In the genomic region with DNA sequence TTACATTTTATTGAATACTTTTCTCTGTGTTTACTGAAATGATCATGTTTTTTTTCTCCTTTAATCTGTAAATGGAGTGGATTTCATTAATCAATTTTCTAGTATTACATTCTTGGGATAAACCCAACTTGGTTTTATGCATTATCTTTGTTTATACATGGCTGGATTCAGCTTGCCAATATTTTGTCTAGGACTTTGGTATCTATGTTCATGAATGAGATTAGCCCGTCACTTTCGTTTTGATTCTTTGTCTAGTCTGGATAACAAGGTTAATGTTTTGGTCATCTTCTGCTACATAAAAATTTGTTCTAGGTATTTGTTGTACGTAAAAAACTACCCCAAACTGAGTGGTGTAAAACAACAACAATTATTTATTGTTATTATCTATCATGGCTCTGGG, we compare ENCODE assay signal across 21 cellular contexts.
A peak's percentile ranks its signal among the peaks of the same experiment; 100 is the strongest.
DNase-seq lines count a peak whose midpoint lies in the region; ATAC-seq, FAIRE-seq and TF ChIP-seq lines count a peak whose summit lies in the region.
"Had no signal": no experiment of that assay in that cellular context is flagged by ENCODE, and none has a peak within 500 bp of the region (broad histone marks: within the 10 kb centered on the region; RNA-seq: fewer than 3 reads in every experiment).

No MANE protein-coding gene starts in this region.

- no peak for FAIRE-seq in HepG2 (lab: Jason Lieb, UNC)
- peak; percentile 59 for FAIRE-seq in K562 (lab: Jason Lieb, UNC)
- FAIRE-seq: A204.1, G401.6, GM12891, GM19239 had no signal

- H3K9me3 ChIP-seq in liver (ENCODE audit: control insufficient read depth in 4 of 4, low read length in 3 of 4) (no peaks in the 10 kb centered on the region), HepG2 (ENCODE audit: low read length) (no peaks in the 10 kb centered on the region), K562 (replicated peaks; ENCODE audit: control insufficient read depth, insufficient read depth, low read depth, low read length) (no peaks in the 10 kb centered on the region), right lobe of liver (no peaks in the 10 kb centered on the region)
- H3K9me3 ChIP-seq: BE2C, BLaER1 had no signal

- H3K79me2 ChIP-seq in HepG2 (ENCODE audit: insufficient read depth, low read length) (no peaks in the 10 kb centered on the region), K562 (ENCODE audit: control insufficient read depth, insufficient read depth, low read length) (no peaks in the 10 kb centered on the region)

- TF ChIP-seq EP300 in HepG2 (IDR thresholded peaks at IDR 0.05; ENCODE audit: low read depth in 2 of 2, low read length in 2 of 2): no peak
- no peak for TF ChIP-seq EP300 in HepG2 (CRISPR knock-in tag; IDR thresholded peaks at IDR 0.05; ENCODE audit: borderline replicate concordance)
- no peak for TF ChIP-seq EP300 in K562 (IDR thresholded peaks at IDR 0.05; ENCODE audit: low read length)

- H3K27me3 ChIP-seq in liver (ENCODE audit: control insufficient read depth in 4 of 4, insufficient read depth in 4 of 4, low read length in 3 of 4): no peaks in the 10 kb centered on the region
- no peaks in the 10 kb centered on the region for H3K27me3 ChIP-seq in HepG2 (ENCODE audit: control insufficient read depth in 1 of 2, insufficient read depth in 2 of 2, low read length in 2 of 2)
- H3K27me3 ChIP-seq in K562 (ENCODE audit: control insufficient read depth in 2 of 2, insufficient read depth in 2 of 2, low read length in 2 of 2): no peaks in the 10 kb centered on the region
- no peaks in the 10 kb centered on the region for H3K27me3 ChIP-seq in right lobe of liver
- H3K27me3 ChIP-seq: BE2C, BLaER1 had no signal

- H3K4me1 ChIP-seq in liver (ENCODE audit: control insufficient read depth in 4 of 4, insufficient read depth in 4 of 4, low read length in 3 of 4) (peaks cover 0 to 11% (median 2%) of the 10 kb centered on the region in 4 donors), HepG2 (ENCODE audit: insufficient read depth, low read length) (no peaks in the 10 kb centered on the region), K562 (replicated peaks in 1 of 2; ENCODE audit: control insufficient read depth in 2 of 2, insufficient read depth in 2 of 2, low read length in 2 of 2) (no peaks in the 10 kb centered on the region), right lobe of liver (peaks cover 0 to 9% (median 0%) of the 10 kb centered on the region in 4 donors)
- H3K4me1 ChIP-seq: BE2C, BLaER1 had no signal

- BruUV-seq in HepG2 (replicated peaks; lab: Mats Ljungman, UMichigan) (no TSS peak), K562 (replicated peaks; lab: Mats Ljungman, UMichigan) (no TSS peak)

- H3K4me3 ChIP-seq in liver (ENCODE audit: low read depth in 1 of 3, low read length in 3 of 3) (no peak overlapping the region), HepG2 (replicated peaks in 1 of 3; ENCODE audit: insufficient read depth in 1 of 3, low read depth in 2 of 3, low read length in 3 of 3) (no peak overlapping the region), K562 (no peak overlapping the region), right lobe of liver (no peak overlapping the region)
- H3K4me3 ChIP-seq: BLaER1 had no signal

- H3K36me3 ChIP-seq in liver (ENCODE audit: control insufficient read depth in 4 of 4, insufficient read depth in 3 of 4, low read depth in 1 of 4, low read length in 3 of 4) (no peaks in the 10 kb centered on the region), HepG2 (replicated peaks in 1 of 2; ENCODE audit: control insufficient read depth in 1 of 2, insufficient read depth in 2 of 2, low read length in 2 of 2) (no peaks in the 10 kb centered on the region), K562 (ENCODE audit: control insufficient read depth, insufficient read depth, low read length) (no peaks in the 10 kb centered on the region), right lobe of liver (no peaks in the 10 kb centered on the region)
- H3K36me3 ChIP-seq: BE2C, BLaER1 had no signal

- H2AFZ ChIP-seq in HepG2 (ENCODE audit: low read length) (no peak overlapping the region), K562 (ENCODE audit: low read depth, low read length) (no peak overlapping the region)

- no peak overlapping the region for H3K27ac ChIP-seq in liver (ENCODE audit: low read depth in 1 of 2, low read length in 2 of 2)
- H3K27ac ChIP-seq in HepG2 (ENCODE audit: extremely low read length, insufficient read depth, low read length): no peak overlapping the region
- no peak overlapping the region for H3K27ac ChIP-seq in K562 (ENCODE audit: extremely low read depth, low read depth, low read length)
- H3K27ac ChIP-seq in right lobe of liver: peak overlapping the region in 1 of 3 donors; percentile 17
- H3K27ac ChIP-seq: BLaER1 had no signal

- DNase-seq in HepG2 (ENCODE audit: low spot score) (no peak), K562 (ENCODE audit: extremely low read depth in 1 of 4, low spot score in 3 of 4) (no peak), right lobe of liver (no peak), NCI-H1105 (lab: John Stamatoyannopoulos, UW) (no peak), NCI-H146 treated with DMSO at 0.1 percent for 48 hours (lab: John Stamatoyannopoulos, UW; ENCODE audit: unreplicated experiment) (no peak)
- DNase-seq: 8988T; ACHN; BE2C; C1 segment of cervical spinal cord; CD4-positive, alpha-beta memory T cell; CD4-positive, CD25-positive, alpha-beta regulatory T cell; CD8-positive, alpha-beta memory T cell; COR-L47; DMS79 treated with DMSO at 0.1 percent for 48 hours; GF-D8 had no signal

- no peak for TF ChIP-seq CTCF in liver (IDR thresholded peaks at IDR 0.05; ENCODE audit: low read depth, low read length, missing input control)
- TF ChIP-seq CTCF in HepG2 (CRISPR knock-in tag; IDR thresholded peaks at IDR 0.05): no peak
- no peak for TF ChIP-seq CTCF in K562 (IDR thresholded peaks at IDR 0.05 in 2 of 3, conservative IDR thresholded peaks at IDR 0.05 in 1 of 3; ENCODE audit: insufficient read depth in 2 of 3, low read depth in 1 of 3, low read length in 3 of 3)
- no peak for TF ChIP-seq CTCF in right lobe of liver (IDR thresholded peaks at IDR 0.05)

- CTCF ChIA-PET in HepG2 (lab: Yijun Ruan, JAX; ENCODE audit: low intra/inter-chr PET ratio, low total read pairs): no interaction called here
- CTCF ChIA-PET in K562 (lab: Yijun Ruan, JAX; ENCODE audit: low intra/inter-chr PET ratio): no interaction called here

- H3K9me1 ChIP-seq in K562 (ENCODE audit: control insufficient read depth, insufficient read depth, low read length): no peaks in the 10 kb centered on the region

- ATAC-seq in HepG2 (no peak), K562 (no peak), right lobe of liver (peak; percentile 52 to 73 (median 68))

- H3K9ac ChIP-seq in liver (ENCODE audit: low read depth in 1 of 2, low read length in 2 of 2) (no peak overlapping the region), HepG2 (ENCODE audit: insufficient read depth, low read depth, low read length) (no peak overlapping the region), K562 (ENCODE audit: insufficient read depth in 1 of 2, low read depth in 2 of 2, low read length in 2 of 2) (no peak overlapping the region)
- H3K9ac ChIP-seq: BLaER1 had no signal

- TF ChIP-seq POLR2A in HepG2 (IDR thresholded peaks at IDR 0.05; ENCODE audit: insufficient read depth in 1 of 2, low read depth in 2 of 2, low read length in 2 of 2) (no peak), K562 (conservative IDR thresholded peaks at IDR 0.05) (no peak), right lobe of liver (IDR thresholded peaks at IDR 0.05) (no peak)

- POLR2A ChIA-PET in HepG2 (lab: Yijun Ruan, JAX) (no interaction called here), K562 (lab: Yijun Ruan, JAX) (no interaction called here)

- in situ Hi-C loops in HepG2 (cut with HindIII; ENCODE audit: extremely low pct_ligation_motif_present, low pct_unique_long_range_greater_than_20kb) (no loop called here), K562 (cut with MboI) (no loop called here)

- H4K20me1 ChIP-seq in HepG2 (ENCODE audit: insufficient read depth, low read length) (no peaks in the 10 kb centered on the region), K562 (replicated peaks; ENCODE audit: control insufficient read depth, insufficient read depth, low read length) (no peaks in the 10 kb centered on the region)
- H4K20me1 ChIP-seq: BLaER1 had no signal

- 23% methylated on average over 3 of the region's 3 CpGs for WGBS in liver
- 20% methylated on average over 3 of the region's 3 CpGs for WGBS in HepG2 (ENCODE audit: low lambda C conversion rate)
- 9% methylated on average over 3 of the region's 3 CpGs for WGBS in K562 (ENCODE audit: insufficient coverage, low coverage, missing lambda C conversion rate)
- 25% methylated on average over 3 of the region's 3 CpGs for WGBS in right lobe of liver (ENCODE audit: insufficient coverage, low coverage, low lambda C conversion rate, missing lambda C conversion rate)

- TF ChIP-seq RAD21 in liver (IDR thresholded peaks at IDR 0.05): no peak
- no peak for TF ChIP-seq RAD21 in HepG2 (CRISPR knock-in tag; IDR thresholded peaks at IDR 0.05)
- no peak for TF ChIP-seq RAD21 in K562 (CRISPR knock-in tag; conservative IDR thresholded peaks at IDR 0.05 in 1 of 2, IDR thresholded peaks at IDR 0.05 in 1 of 2)

- intact Hi-C loops in HepG2 (cut with micrococcal nuclease; ENCODE audit: unreplicated experiment): no loop called here
- intact Hi-C loops in K562 (cut with micrococcal nuclease): no loop called here
- intact Hi-C loops in right lobe of liver (cut with DNase I): no loop called here

- H3K4me2 ChIP-seq in HepG2 (ENCODE audit: low read depth, low read length) (no peak overlapping the region), K562 (ENCODE audit: insufficient read depth, low read length) (no peak overlapping the region)
- H3K4me2 ChIP-seq: BLaER1 had no signal

TF ChIP-seq in liver, 16 proteins besides CTCF, POLR2A, EP300 and RAD21 (continues in another document):
- peak; percentile 17 for TF ChIP-seq YY1 (IDR thresholded peaks at IDR 0.05)
- TF ChIP-seq, protein P1, sequence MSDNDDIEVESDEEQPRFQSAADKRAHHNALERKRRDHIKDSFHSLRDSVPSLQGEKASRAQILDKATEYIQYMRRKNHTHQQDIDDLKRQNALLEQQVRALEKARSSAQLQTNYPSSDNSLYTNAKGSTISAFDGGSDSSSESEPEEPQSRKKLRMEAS (IDR thresholded peaks at IDR 0.05): no peak
- no peak for TF ChIP-seq EGR1 (IDR thresholded peaks at IDR 0.05; ENCODE audit: low read depth in 2 of 2)

TF ChIP-seq in HepG2, 621 proteins besides CTCF, POLR2A, EP300 and RAD21 (continues in another document):
- TF ChIP-seq JUN (CRISPR knock-in tag; IDR thresholded peaks at IDR 0.05): no peak
- no peak for TF ChIP-seq NFE2L2 (IDR thresholded peaks at IDR 0.05; ENCODE audit: low read length)
- TF ChIP-seq ZNF549 (CRISPR knock-in tag; IDR thresholded peaks at IDR 0.05): no peak

TF ChIP-seq in K562, 482 proteins besides CTCF, POLR2A, EP300 and RAD21 (continues in another document):
- TF ChIP-seq MXI1 (IDR thresholded peaks at IDR 0.05; ENCODE audit: low read depth, low read length) (no peak), ZNF778 (CRISPR knock-in tag; IDR thresholded peaks at IDR 0.05) (no peak), CBX1 (IDR thresholded peaks at IDR 0.05; ENCODE audit: low read depth) (no peak), ZNF41 (CRISPR knock-in tag; conservative IDR thresholded peaks at IDR 0.05) (no peak)

Comparison
In these comparisons a context has a peak if more than half of its experiments do, and no peak if none do; other contexts are left out.
1. ATAC-seq: peak in right lobe of liver (4 of 4); none in HepG2 (single experiment) and K562 (single experiment).